1 cellular context compared by ENCODE assay signal in genomic region chr2:232761301-232761907, GRCh38.
TF ChIP-seq lines count a peak whose summit lies in the region.

No MANE protein-coding gene starts in this region.

TF ChIP-seq in GM12878, 131 proteins besides CTCF, POLR2A, EP300 and RAD21 (continued from another document):
- TF ChIP-seq RELA (IDR thresholded peaks at IDR 0.05; ENCODE audit: borderline replicate concordance, partially characterized antibody) (no peak), ZNF24 (IDR thresholded peaks at IDR 0.05) (no peak), ASH2L (IDR thresholded peaks at IDR 0.05; ENCODE audit: borderline replicate concordance, low read depth) (no peak)
TF ChIP-seq in GM12878: peak in this region for 1.
